ENCODE assay signal across 1 cellular context in genomic region chr15:97114900-97115763, GRCh38.
A peak's percentile ranks its signal among the peaks of the same experiment; 100 is the strongest.
TF ChIP-seq lines count a peak whose summit lies in the region.

No MANE protein-coding gene starts in this region.

TF ChIP-seq in GM12878, 131 proteins besides CTCF, POLR2A, EP300 and RAD21 (continued from another document):
- TF ChIP-seq, protein P1, sequence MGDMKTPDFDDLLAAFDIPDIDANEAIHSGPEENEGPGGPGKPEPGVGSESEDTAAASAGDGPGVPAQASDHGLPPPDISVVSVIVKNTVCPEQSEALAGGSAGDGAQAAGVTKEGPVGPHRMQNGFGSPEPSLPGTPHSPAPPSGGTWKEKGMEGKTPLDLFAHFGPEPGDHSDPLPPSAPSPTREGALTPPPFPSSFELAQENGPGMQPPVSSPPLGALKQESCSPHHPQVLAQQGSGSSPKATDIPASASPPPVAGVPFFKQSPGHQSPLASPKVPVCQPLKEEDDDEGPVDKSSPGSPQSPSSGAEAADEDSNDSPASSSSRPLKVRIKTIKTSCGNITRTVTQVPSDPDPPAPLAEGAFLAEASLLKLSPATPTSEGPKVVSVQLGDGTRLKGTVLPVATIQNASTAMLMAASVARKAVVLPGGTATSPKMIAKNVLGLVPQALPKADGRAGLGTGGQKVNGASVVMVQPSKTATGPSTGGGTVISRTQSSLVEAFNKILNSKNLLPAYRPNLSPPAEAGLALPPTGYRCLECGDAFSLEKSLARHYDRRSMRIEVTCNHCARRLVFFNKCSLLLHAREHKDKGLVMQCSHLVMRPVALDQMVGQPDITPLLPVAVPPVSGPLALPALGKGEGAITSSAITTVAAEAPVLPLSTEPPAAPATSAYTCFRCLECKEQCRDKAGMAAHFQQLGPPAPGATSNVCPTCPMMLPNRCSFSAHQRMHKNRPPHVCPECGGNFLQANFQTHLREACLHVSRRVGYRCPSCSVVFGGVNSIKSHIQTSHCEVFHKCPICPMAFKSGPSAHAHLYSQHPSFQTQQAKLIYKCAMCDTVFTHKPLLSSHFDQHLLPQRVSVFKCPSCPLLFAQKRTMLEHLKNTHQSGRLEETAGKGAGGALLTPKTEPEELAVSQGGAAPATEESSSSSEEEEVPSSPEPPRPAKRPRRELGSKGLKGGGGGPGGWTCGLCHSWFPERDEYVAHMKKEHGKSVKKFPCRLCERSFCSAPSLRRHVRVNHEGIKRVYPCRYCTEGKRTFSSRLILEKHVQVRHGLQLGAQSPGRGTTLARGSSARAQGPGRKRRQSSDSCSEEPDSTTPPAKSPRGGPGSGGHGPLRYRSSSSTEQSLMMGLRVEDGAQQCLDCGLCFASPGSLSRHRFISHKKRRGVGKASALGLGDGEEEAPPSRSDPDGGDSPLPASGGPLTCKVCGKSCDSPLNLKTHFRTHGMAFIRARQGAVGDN (IDR thresholded peaks at IDR 0.05), result peak; percentile 60
- peak; percentile 15; the same call in 1 of the 2 replicates for TF ChIP-seq BCL11A (IDR thresholded peaks at IDR 0.05; ENCODE audit: low read depth, low read length)
- no peak for TF ChIP-seq ZNF207 (IDR thresholded peaks at IDR 0.05; ENCODE audit: borderline replicate concordance)
- TF ChIP-seq FOXK2 (IDR thresholded peaks at IDR 0.05), result no peak
- no peak for TF ChIP-seq TCF3 (IDR thresholded peaks at IDR 0.05; ENCODE audit: borderline replicate concordance, insufficient read depth, low read depth, low read length)
- TF ChIP-seq, protein P2, sequence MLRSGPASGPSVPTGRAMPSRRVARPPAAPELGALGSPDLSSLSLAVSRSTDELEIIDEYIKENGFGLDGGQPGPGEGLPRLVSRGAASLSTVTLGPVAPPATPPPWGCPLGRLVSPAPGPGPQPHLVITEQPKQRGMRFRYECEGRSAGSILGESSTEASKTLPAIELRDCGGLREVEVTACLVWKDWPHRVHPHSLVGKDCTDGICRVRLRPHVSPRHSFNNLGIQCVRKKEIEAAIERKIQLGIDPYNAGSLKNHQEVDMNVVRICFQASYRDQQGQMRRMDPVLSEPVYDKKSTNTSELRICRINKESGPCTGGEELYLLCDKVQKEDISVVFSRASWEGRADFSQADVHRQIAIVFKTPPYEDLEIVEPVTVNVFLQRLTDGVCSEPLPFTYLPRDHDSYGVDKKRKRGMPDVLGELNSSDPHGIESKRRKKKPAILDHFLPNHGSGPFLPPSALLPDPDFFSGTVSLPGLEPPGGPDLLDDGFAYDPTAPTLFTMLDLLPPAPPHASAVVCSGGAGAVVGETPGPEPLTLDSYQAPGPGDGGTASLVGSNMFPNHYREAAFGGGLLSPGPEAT (IDR thresholded peaks at IDR 0.05; ENCODE audit: low read depth), result peak; percentile 58; the same call in 1 of the 2 replicates
- TF ChIP-seq SRF (IDR thresholded peaks at IDR 0.05; ENCODE audit: low read depth in 2 of 2, low read length in 2 of 2), result no peak
- no peak for TF ChIP-seq CHD2 (IDR thresholded peaks at IDR 0.05; ENCODE audit: borderline replicate concordance, low read depth, low read length)
